ENCODE assay signal across 7 cellular contexts in genomic region chr10:130127612-130128607, GRCh38. TPM values are rescaled to one million over a fixed set of nuclear protein-coding genes. Genes with fewer than 3 reads are reported as not detected.
A peak's percentile ranks its signal among the peaks of the same experiment; 100 is the strongest.
DNase-seq lines count a peak whose midpoint lies in the region; ATAC-seq and TF ChIP-seq lines count a peak whose summit lies in the region.

No MANE protein-coding gene starts in this region.

- H3K9ac ChIP-seq in parathyroid adenoma: no peak overlapping the region

- H2AFZ ChIP-seq in PC-9: no peak overlapping the region
- peak overlapping the region; percentile 27 for H2AFZ ChIP-seq in parathyroid adenoma

- no peaks in the 10 kb centered on the region for H3F3A ChIP-seq in PC-9 (ENCODE audit: insufficient read depth, low read depth)

- H3K27ac ChIP-seq in HL-60 (replicated peaks) (no peak overlapping the region), PC-9 (no peak overlapping the region), parathyroid adenoma (no peak overlapping the region)

- DNase-seq in GM03348 (ENCODE audit: low spot score) (peak; percentile 90), HL-60 (ENCODE audit: low read depth in 1 of 2, low spot score in 1 of 2) (peak in 1 of 2 experiments; percentile 41), PC-9 (peak in 1 of 2 experiments; percentile 47), glomerular endothelial cell (ENCODE audit: extremely low read depth, low read depth, low spot score) (peak; percentile 42)
- peak; percentile 56 for DNase-seq in activated naive CD4-positive, alpha-beta T cell treated with anti-CD3 and anti-CD28 coated beads, Interleukin-2, amount 50 U/mL, for 16 hours

- peak; percentile 92 for ATAC-seq in GM21528 (IDR thresholded peaks at IDR 0.05; ENCODE audit: low FRiP score, unreplicated experiment)

- no peak overlapping the region for H3K4me2 ChIP-seq in PC-9
- H3K4me2 ChIP-seq in parathyroid adenoma (ENCODE audit: low read length): no peak overlapping the region

- H3K4me1 ChIP-seq in PC-9 (replicated peaks; ENCODE audit: insufficient read depth) (no peaks in the 10 kb centered on the region), parathyroid adenoma (no peaks in the 10 kb centered on the region)

- CTCF ChIA-PET in PC-9 (lab: Charles Lee): interaction anchor here (0.9 kb wide), 1 partner anchor 18 kb away, joined by 3 read pairs; no protein-coding TSS in a partner anchor

- H4K20me1 ChIP-seq in PC-9 (ENCODE audit: insufficient read depth): no peaks in the 10 kb centered on the region

- intact Hi-C loops in PC-9 (cut with micrococcal nuclease; ENCODE audit: unreplicated experiment): loop anchor here (10.0 kb wide), 1 partner anchor 1093 kb away; no protein-coding TSS in a partner anchor

- H3K79me2 ChIP-seq in PC-9 (ENCODE audit: low read depth) (no peaks in the 10 kb centered on the region), parathyroid adenoma (no peaks in the 10 kb centered on the region)

- no peak overlapping the region for H3K4me3 ChIP-seq in HL-60 (replicated peaks; ENCODE audit: insufficient read depth, low read length)
- no peak overlapping the region for H3K4me3 ChIP-seq in PC-9
- no peak overlapping the region for H3K4me3 ChIP-seq in parathyroid adenoma (ENCODE audit: low read depth, low read length)

- no TSS peak for BruUV-seq in PC-9 (replicated peaks; lab: Mats Ljungman, UMichigan)

- H3K9me2 ChIP-seq in PC-9 (ENCODE audit: insufficient read depth): no peaks in the 10 kb centered on the region

- H3K9me3 ChIP-seq in PC-9 (ENCODE audit: insufficient read depth, low read depth) (no peaks in the 10 kb centered on the region), parathyroid adenoma (ENCODE audit: control insufficient read depth, low read length) (no peaks in the 10 kb centered on the region)

- POLR2A ChIA-PET in PC-9 (lab: Charles Lee; ENCODE audit: unreplicated experiment): no interaction called here

- H3K36me3 ChIP-seq in PC-9 (ENCODE audit: low read depth) (no peaks in the 10 kb centered on the region), parathyroid adenoma (ENCODE audit: control insufficient read depth, insufficient read depth, low read length) (no peaks in the 10 kb centered on the region)

- H3K27me3 ChIP-seq in HL-60 (ENCODE audit: insufficient read depth, poor library complexity, severe bottlenecking) (no peaks in the 10 kb centered on the region), PC-9 (ENCODE audit: insufficient read depth, low read depth) (no peaks in the 10 kb centered on the region), parathyroid adenoma (ENCODE audit: control insufficient read depth, insufficient read depth, low read length) (no peaks in the 10 kb centered on the region)

- peak; percentile 67 for TF ChIP-seq CTCF in HL-60 (IDR thresholded peaks at IDR 0.05; ENCODE audit: insufficient read depth, low read length)
- TF ChIP-seq CTCF in PC-9 (conservative IDR thresholded peaks at IDR 0.05): peak; percentile 63
- peak; percentile 86 for TF ChIP-seq CTCF in parathyroid adenoma (IDR thresholded peaks at IDR 0.05)

RNA-seq across cellular contexts. Expression of gene GLRX3, which starts 8.3 kb away (rescaled TPM):
- 69.0 and 78.0 TPM in 2 replicates for total RNA-seq in PC-9 (2021)
- total RNA-seq in glomerular endothelial cell: 89.3 and 100.0 TPM in 2 replicates

RNA-seq across cellular contexts. Expression of gene C10orf143, which starts 17.3 kb away (rescaled TPM):
- total RNA-seq in PC-9 (2021) (2.8 and 3.5 TPM in 2 replicates), glomerular endothelial cell (0.10 TPM in 1 of 2 replicates, not detected in the other)
